ENCODE assay signal across 12 cellular contexts in the genomic region with DNA sequence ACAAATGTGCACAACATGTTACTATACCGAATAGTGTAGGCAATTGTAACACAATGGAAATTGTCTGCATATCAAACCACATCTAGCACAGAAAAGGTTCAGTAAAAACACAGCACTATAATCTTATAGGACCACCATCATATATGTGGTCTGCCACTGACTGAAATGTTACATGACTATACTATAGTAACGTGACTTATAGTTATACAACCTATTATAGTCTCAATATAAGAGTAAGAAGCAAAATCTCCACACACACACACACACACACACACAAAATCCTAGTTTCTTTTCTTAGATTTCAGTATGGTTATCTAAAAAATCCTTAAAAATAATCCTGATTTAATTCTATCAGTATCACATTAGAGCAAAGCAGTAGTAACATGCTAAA.
"Had no signal": no experiment of that assay in that cellular context is flagged by ENCODE, and none has a peak within 500 bp of the region (broad histone marks: within the 10 kb centered on the region; RNA-seq: fewer than 3 reads in every experiment).

No MANE protein-coding gene starts in this region.

- H3K4me3 Mint-ChIP-seq: activated CD4-positive, alpha-beta memory T cell treated with anti-CD3 and anti-CD28 coated beads, Interleukin-2, amount 10 ng/mL, durations not matched to agents 7 days and 5 days; activated naive CD4-positive, alpha-beta T cell treated with anti-CD3 and anti-CD28 coated beads, Interleukin-2, amount 10 ng/mL, durations not matched to agents 7 days and 5 days; endodermal cell; naive thymus-derived CD4-positive, alpha-beta T cell; T-cell had no signal

- H3K4me3 ChIP-seq: lung, transverse colon had no signal

- DNase-seq: activated CD4-positive, alpha-beta memory T cell treated with anti-CD3 and anti-CD28 coated beads, Interleukin-2, amount 10 ng/mL, durations not matched to agents 7 days and 5 days; activated naive CD4-positive, alpha-beta T cell treated with anti-CD3 and anti-CD28 coated beads, Interleukin-2, amount 10 ng/mL, durations not matched to agents 7 days and 5 days; central memory CD4-positive, alpha-beta T cell; endodermal cell; left cardiac atrium; naive thymus-derived CD4-positive, alpha-beta T cell; retina; T-cell; T1000; transverse colon had no signal

- H3K27me3 Mint-ChIP-seq: activated CD4-positive, alpha-beta memory T cell treated with anti-CD3 and anti-CD28 coated beads, Interleukin-2, amount 10 ng/mL, durations not matched to agents 7 days and 5 days; activated naive CD4-positive, alpha-beta T cell treated with anti-CD3 and anti-CD28 coated beads, Interleukin-2, amount 10 ng/mL, durations not matched to agents 7 days and 5 days; naive thymus-derived CD4-positive, alpha-beta T cell; T-cell had no signal

- H3K9me3 ChIP-seq: neutrophil, transverse colon had no signal

- H3K27me3 ChIP-seq: neutrophil, transverse colon had no signal

- H3K27ac Mint-ChIP-seq: activated CD4-positive, alpha-beta memory T cell treated with anti-CD3 and anti-CD28 coated beads, Interleukin-2, amount 10 ng/mL, durations not matched to agents 7 days and 5 days; activated naive CD4-positive, alpha-beta T cell treated with anti-CD3 and anti-CD28 coated beads, Interleukin-2, amount 10 ng/mL, durations not matched to agents 7 days and 5 days; endodermal cell had no signal

- H3K27ac ChIP-seq: neutrophil had no signal

- H3K9me3 Mint-ChIP-seq: activated CD4-positive, alpha-beta memory T cell treated with anti-CD3 and anti-CD28 coated beads, Interleukin-2, amount 10 ng/mL, durations not matched to agents 7 days and 5 days; activated naive CD4-positive, alpha-beta T cell treated with anti-CD3 and anti-CD28 coated beads, Interleukin-2, amount 10 ng/mL, durations not matched to agents 7 days and 5 days; endodermal cell; T-cell had no signal
